In genomic region chr11:18393581-18394299, GRCh38 we compare ENCODE assay signal across 8 cellular contexts. TPM values are rescaled to one million over a fixed set of nuclear protein-coding genes. Genes with fewer than 3 reads are reported as not detected.
DNase-seq lines count a peak whose midpoint lies in the region; ATAC-seq, FAIRE-seq and TF ChIP-seq lines count a peak whose summit lies in the region.

No MANE protein-coding gene starts in this region.

- H3K9ac ChIP-seq in Loucy (ENCODE audit: low read depth, low read length, poor library complexity, severe bottlenecking) (peak overlapping the region; percentile 100), mammary epithelial cell (ENCODE audit: insufficient read depth, low read length) (peak overlapping the region; percentile 57), mucosa of stomach (ENCODE audit: low read length) (peak overlapping the region; percentile 89)

- H3K4me3 ChIP-seq in Loucy (ENCODE audit: low read length, poor library complexity, severe bottlenecking) (peak overlapping the region; percentile 94), mammary epithelial cell (replicated peaks in 1 of 3; ENCODE audit: insufficient read depth in 1 of 3, low read depth in 2 of 3, low read length in 3 of 3) (peak overlapping the region in 2 of 3 experiments; percentile 14 to 99), mucosa of stomach (ENCODE audit: low read length) (no peak overlapping the region), uterus (peak overlapping the region; percentile 64 to 68)

- in situ Hi-C loops in mammary epithelial cell (cut with MboI; ENCODE audit: low sequenced_read_pairs in 2 of 2): no loop called here

- H4K20me1 ChIP-seq in Loucy (ENCODE audit: insufficient read depth, low read length, poor library complexity, severe bottlenecking) (peaks cover 40% of the 10 kb centered on the region), mammary epithelial cell (ENCODE audit: insufficient read depth, low read length) (peaks cover 12% of the 10 kb centered on the region)

- H3F3A ChIP-seq in Loucy (ENCODE audit: low read depth): peaks cover 5% of the 10 kb centered on the region; the same call in 1 of the 2 replicates

- CTCF ChIA-PET in mammary epithelial cell (lab: Charles Lee; ENCODE audit: low non-redundant PET): interaction anchor here (0.6 kb wide), 1 partner anchor 80 kb away, joined by 6 read pairs; no protein-coding TSS in a partner anchor

- no peak for TF ChIP-seq CTCF in Loucy (conservative IDR thresholded peaks at IDR 0.05; ENCODE audit: low read length)
- TF ChIP-seq CTCF in mammary epithelial cell (conservative IDR thresholded peaks at IDR 0.05 in 1 of 2, IDR thresholded peaks at IDR 0.05 in 1 of 2; ENCODE audit: extremely low read depth in 1 of 2, insufficient read depth in 1 of 2, low read depth in 1 of 2, low read length in 2 of 2): no peak
- TF ChIP-seq CTCF in uterus (IDR thresholded peaks at IDR 0.05): no peak

- no peak for TF ChIP-seq POLR2A in uterus (IDR thresholded peaks at IDR 0.05)
- no peak for TF ChIP-seq POLR2A in GM12892 (IDR thresholded peaks at IDR 0.05; ENCODE audit: low read depth, low read length)

- H3K27ac ChIP-seq in mammary epithelial cell (ENCODE audit: insufficient read depth, low read depth, low read length) (peak overlapping the region; percentile 87), uterus (peak overlapping the region; percentile 85 to 92)

- H3K9me2 ChIP-seq in Loucy (replicated peaks; ENCODE audit: low read depth, low read length): no peaks in the 10 kb centered on the region

- peak overlapping the region; percentile 88 for H3K4me2 ChIP-seq in Loucy (ENCODE audit: low read depth, low read length, poor library complexity, severe bottlenecking)
- peak overlapping the region; percentile 73 for H3K4me2 ChIP-seq in mammary epithelial cell (ENCODE audit: insufficient read depth, low read depth, low read length)

- peak; percentile 0 for ATAC-seq in GM19025 (IDR thresholded peaks at IDR 0.05; ENCODE audit: low read depth, unreplicated experiment)

- no peak for DNase-seq in mammary epithelial cell
- DNase-seq in uterus: no peak
- no peak for DNase-seq in cerebellar nuclear complex (lab: John Stamatoyannopoulos, UW)
- no peak for DNase-seq in GM12892 (ENCODE audit: insufficient read length)
- no peak for DNase-seq in iPS-NIHi7 (ENCODE audit: extremely low spot score)

- H3K9me3 ChIP-seq in Loucy (ENCODE audit: insufficient read depth, low read depth, low read length): no peaks in the 10 kb centered on the region
- H3K9me3 ChIP-seq in mammary epithelial cell (replicated peaks; ENCODE audit: insufficient read depth, low read length): no peaks in the 10 kb centered on the region
- no peaks in the 10 kb centered on the region for H3K9me3 ChIP-seq in mucosa of stomach (ENCODE audit: control insufficient read depth, low read length)
- H3K9me3 ChIP-seq in uterus: no peaks in the 10 kb centered on the region

- peaks cover 43% of the 10 kb centered on the region for H3K4me1 ChIP-seq in Loucy (ENCODE audit: insufficient read depth, low read length, poor library complexity, severe bottlenecking)
- H3K4me1 ChIP-seq in mammary epithelial cell (ENCODE audit: insufficient read depth, low read length): peaks cover 37% of the 10 kb centered on the region
- H3K4me1 ChIP-seq in mucosa of stomach (ENCODE audit: control insufficient read depth, insufficient read depth, low read length): peaks cover 24% of the 10 kb centered on the region
- H3K4me1 ChIP-seq in uterus: no peaks in the 10 kb centered on the region

- H3K36me3 ChIP-seq in Loucy (ENCODE audit: insufficient read depth, low read length) (peaks cover 28% of the 10 kb centered on the region), mammary epithelial cell (ENCODE audit: insufficient read depth, low read length) (peaks cover 19% of the 10 kb centered on the region), mucosa of stomach (ENCODE audit: control insufficient read depth, insufficient read depth, low read length) (peaks cover 8% of the 10 kb centered on the region), uterus (no peaks in the 10 kb centered on the region)

- peaks cover 13% of the 10 kb centered on the region for H3K27me3 ChIP-seq in Loucy (ENCODE audit: insufficient read depth, low read length, poor library complexity, severe bottlenecking)
- H3K27me3 ChIP-seq in mammary epithelial cell (ENCODE audit: insufficient read depth, low read length): no peaks in the 10 kb centered on the region
- no peaks in the 10 kb centered on the region for H3K27me3 ChIP-seq in mucosa of stomach (ENCODE audit: control insufficient read depth, insufficient read depth, low read length)
- no peaks in the 10 kb centered on the region for H3K27me3 ChIP-seq in uterus

- H3K79me2 ChIP-seq in Loucy (ENCODE audit: insufficient read depth, low read length) (peaks cover 56% of the 10 kb centered on the region), mammary epithelial cell (ENCODE audit: insufficient read depth, low read length) (peaks cover 48% of the 10 kb centered on the region)

- no peak for FAIRE-seq in GM12892 (lab: Jason Lieb, UNC)

- peak overlapping the region; percentile 65 for H2AFZ ChIP-seq in Loucy (ENCODE audit: low read length)
- H2AFZ ChIP-seq in mammary epithelial cell (ENCODE audit: low read depth, low read length): peak overlapping the region; percentile 72

- BruUV-seq in mammary epithelial cell (replicated peaks; lab: Mats Ljungman, UMichigan): TSS peak; percentile 80

- intact Hi-C loops in mammary epithelial cell (cut with micrococcal nuclease): loop anchor here (1.0 to 2.0 kb wide), 3 partner anchors 9 to 149 kb away; no protein-coding TSS in a partner anchor
- intact Hi-C loops in uterus (cut with DNase I; ENCODE audit: low total_unique reads): no loop called here

- WGBS in mammary epithelial cell (ENCODE audit: low coverage, missing lambda C conversion rate): 56% methylated on average over 16 of the region's 22 CpGs

- dilution Hi-C loops in mammary epithelial cell (cut with HindIII; ENCODE audit: low sequenced_read_pairs): no loop called here

RNA-seq across cellular contexts. Expression of gene LDHA, which starts 0.6 kb away (rescaled TPM):
- 1,000 to 10,000 TPM in 1 of 2 donors, 100 to 1,000 TPM in 1; 834 to 2,207 TPM for total RNA-seq in mammary epithelial cell
- polyA plus RNA-seq in mammary epithelial cell: 3,265 TPM
- polyA minus RNA-seq in mammary epithelial cell: 3,563 TPM
- total RNA-seq in uterus: 100 to 1,000 TPM; 147 to 249 (median 182) TPM
- polyA plus RNA-seq in GM12892 (2012; ENCODE audit: missing spikeins): 2,407 TPM

RNA-seq across cellular contexts. Expression of gene LDHC, which starts 18.4 kb away (rescaled TPM):
- total RNA-seq in mammary epithelial cell (under 1 TPM in 1 of 2 donors, not detected in 1; 0.33 TPM), uterus (not detected)
- 0.02 TPM for polyA plus RNA-seq in mammary epithelial cell
- polyA minus RNA-seq in mammary epithelial cell: not detected
- polyA plus RNA-seq in GM12892 (2012; ENCODE audit: missing spikeins): not detected
